In the genomic region with DNA sequence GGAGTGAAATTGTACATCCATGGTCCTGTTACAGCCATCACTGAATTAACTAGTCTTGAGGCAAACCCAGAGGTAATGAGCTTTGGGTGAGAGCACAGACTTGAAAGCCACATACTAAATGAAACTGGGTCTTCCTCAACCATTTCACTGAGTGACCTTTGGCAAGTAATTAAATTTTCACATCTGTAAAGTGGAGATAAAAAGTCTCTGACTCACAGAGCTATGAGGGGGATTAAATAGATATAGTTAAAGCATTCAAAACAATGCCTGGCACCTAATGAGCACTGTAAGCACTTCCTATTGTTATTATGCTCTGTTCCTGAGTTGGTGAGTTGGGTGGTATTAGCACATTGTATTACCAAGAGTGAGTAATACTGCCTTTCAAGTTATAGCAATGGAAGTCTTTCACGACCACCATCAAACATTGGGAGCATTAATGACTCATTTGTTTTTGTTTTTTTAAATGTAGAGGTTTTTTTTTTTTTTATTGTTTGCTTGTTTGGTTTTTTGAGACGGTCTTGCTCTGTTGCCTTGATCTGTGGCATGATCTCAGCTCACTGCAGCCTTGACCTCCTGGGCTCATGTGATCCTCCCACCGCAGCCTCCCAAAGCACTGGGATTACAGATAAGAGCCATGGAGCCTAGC, we compare ENCODE assay signal across 2 cellular contexts.
A peak's percentile ranks its signal among the peaks of the same experiment; 100 is the strongest.
TF ChIP-seq lines count a peak whose summit lies in the region.

No MANE protein-coding gene starts in this region.

TF ChIP-seq in K562, 482 proteins besides CTCF, POLR2A, EP300 and RAD21 (continued from another document and continues in another):
- TF ChIP-seq, protein P1, sequence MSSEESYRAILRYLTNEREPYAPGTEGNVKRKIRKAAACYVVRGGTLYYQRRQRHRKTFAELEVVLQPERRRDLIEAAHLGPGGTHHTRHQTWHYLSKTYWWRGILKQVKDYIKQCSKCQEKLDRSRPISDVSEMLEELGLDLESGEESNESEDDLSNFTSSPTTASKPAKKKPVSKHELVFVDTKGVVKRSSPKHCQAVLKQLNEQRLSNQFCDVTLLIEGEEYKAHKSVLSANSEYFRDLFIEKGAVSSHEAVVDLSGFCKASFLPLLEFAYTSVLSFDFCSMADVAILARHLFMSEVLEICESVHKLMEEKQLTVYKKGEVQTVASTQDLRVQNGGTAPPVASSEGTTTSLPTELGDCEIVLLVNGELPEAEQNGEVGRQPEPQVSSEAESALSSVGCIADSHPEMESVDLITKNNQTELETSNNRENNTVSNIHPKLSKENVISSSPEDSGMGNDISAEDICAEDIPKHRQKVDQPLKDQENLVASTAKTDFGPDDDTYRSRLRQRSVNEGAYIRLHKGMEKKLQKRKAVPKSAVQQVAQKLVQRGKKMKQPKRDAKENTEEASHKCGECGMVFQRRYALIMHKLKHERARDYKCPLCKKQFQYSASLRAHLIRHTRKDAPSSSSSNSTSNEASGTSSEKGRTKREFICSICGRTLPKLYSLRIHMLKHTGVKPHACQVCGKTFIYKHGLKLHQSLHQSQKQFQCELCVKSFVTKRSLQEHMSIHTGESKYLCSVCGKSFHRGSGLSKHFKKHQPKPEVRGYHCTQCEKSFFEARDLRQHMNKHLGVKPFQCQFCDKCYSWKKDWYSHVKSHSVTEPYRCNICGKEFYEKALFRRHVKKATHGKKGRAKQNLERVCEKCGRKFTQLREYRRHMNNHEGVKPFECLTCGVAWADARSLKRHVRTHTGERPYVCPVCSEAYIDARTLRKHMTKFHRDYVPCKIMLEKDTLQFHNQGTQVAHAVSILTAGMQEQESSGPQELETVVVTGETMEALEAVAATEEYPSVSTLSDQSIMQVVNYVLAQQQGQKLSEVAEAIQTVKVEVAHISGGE (CRISPR knock-in tag; IDR thresholded peaks at IDR 0.05): no peak
- TF ChIP-seq HNRNPL (IDR thresholded peaks at IDR 0.05; ENCODE audit: low read depth, low read length) (no peak), SMC3 (conservative IDR thresholded peaks at IDR 0.05; ENCODE audit: insufficient read depth, low read depth, low read length) (no peak), SRF (CRISPR knock-in tag; IDR thresholded peaks at IDR 0.05) (no peak), ZBTB17 (CRISPR knock-in tag; IDR thresholded peaks at IDR 0.05) (no peak), EP400 (IDR thresholded peaks at IDR 0.05) (peak; percentile 48; the same call in 1 of the 2 replicates), GTF2A2 (tag; IDR thresholded peaks at IDR 0.05) (no peak), HEY1 (CRISPR knock-in tag; IDR thresholded peaks at IDR 0.05; ENCODE audit: borderline replicate concordance) (no peak), HNRNPLL (IDR thresholded peaks at IDR 0.05; ENCODE audit: low read depth, low read length, poor library complexity, severe bottlenecking) (no peak), SMAD4 (CRISPR knock-in tag; conservative IDR thresholded peaks at IDR 0.05) (no peak), BRD9 (IDR thresholded peaks at IDR 0.05; ENCODE audit: low read depth, partially characterized antibody) (peak; percentile 21), ZNF77 (CRISPR knock-in tag; IDR thresholded peaks at IDR 0.05) (no peak), DIDO1 (tag; IDR thresholded peaks at IDR 0.05; ENCODE audit: low read depth) (no peak), ESRRA (IDR thresholded peaks at IDR 0.05; ENCODE audit: borderline replicate concordance, low read depth) (no peak; the same call in 1 of the 2 replicates), KDM1A (IDR thresholded peaks at IDR 0.05) (peak in 1 of 2 experiments; percentile 59; a peak in 3 of 4 replicates)
- TF ChIP-seq, protein P2, sequence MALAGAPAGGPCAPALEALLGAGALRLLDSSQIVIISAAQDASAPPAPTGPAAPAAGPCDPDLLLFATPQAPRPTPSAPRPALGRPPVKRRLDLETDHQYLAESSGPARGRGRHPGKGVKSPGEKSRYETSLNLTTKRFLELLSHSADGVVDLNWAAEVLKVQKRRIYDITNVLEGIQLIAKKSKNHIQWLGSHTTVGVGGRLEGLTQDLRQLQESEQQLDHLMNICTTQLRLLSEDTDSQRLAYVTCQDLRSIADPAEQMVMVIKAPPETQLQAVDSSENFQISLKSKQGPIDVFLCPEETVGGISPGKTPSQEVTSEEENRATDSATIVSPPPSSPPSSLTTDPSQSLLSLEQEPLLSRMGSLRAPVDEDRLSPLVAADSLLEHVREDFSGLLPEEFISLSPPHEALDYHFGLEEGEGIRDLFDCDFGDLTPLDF (CRISPR knock-in tag; IDR thresholded peaks at IDR 0.05): no peak
- TF ChIP-seq, protein P3, sequence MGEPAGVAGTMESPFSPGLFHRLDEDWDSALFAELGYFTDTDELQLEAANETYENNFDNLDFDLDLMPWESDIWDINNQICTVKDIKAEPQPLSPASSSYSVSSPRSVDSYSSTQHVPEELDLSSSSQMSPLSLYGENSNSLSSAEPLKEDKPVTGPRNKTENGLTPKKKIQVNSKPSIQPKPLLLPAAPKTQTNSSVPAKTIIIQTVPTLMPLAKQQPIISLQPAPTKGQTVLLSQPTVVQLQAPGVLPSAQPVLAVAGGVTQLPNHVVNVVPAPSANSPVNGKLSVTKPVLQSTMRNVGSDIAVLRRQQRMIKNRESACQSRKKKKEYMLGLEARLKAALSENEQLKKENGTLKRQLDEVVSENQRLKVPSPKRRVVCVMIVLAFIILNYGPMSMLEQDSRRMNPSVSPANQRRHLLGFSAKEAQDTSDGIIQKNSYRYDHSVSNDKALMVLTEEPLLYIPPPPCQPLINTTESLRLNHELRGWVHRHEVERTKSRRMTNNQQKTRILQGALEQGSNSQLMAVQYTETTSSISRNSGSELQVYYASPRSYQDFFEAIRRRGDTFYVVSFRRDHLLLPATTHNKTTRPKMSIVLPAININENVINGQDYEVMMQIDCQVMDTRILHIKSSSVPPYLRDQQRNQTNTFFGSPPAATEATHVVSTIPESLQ (CRISPR knock-in tag; IDR thresholded peaks at IDR 0.05): no peak
- TF ChIP-seq, protein P4, sequence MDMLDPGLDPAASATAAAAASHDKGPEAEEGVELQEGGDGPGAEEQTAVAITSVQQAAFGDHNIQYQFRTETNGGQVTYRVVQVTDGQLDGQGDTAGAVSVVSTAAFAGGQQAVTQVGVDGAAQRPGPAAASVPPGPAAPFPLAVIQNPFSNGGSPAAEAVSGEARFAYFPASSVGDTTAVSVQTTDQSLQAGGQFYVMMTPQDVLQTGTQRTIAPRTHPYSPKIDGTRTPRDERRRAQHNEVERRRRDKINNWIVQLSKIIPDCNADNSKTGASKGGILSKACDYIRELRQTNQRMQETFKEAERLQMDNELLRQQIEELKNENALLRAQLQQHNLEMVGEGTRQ (CRISPR knock-in tag; IDR thresholded peaks at IDR 0.05): no peak; the same call in 1 of the 2 replicates
- TF ChIP-seq, protein P5, sequence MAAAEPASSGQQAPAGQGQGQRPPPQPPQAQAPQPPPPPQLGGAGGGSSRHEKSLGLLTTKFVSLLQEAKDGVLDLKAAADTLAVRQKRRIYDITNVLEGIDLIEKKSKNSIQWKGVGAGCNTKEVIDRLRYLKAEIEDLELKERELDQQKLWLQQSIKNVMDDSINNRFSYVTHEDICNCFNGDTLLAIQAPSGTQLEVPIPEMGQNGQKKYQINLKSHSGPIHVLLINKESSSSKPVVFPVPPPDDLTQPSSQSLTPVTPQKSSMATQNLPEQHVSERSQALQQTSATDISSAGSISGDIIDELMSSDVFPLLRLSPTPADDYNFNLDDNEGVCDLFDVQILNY (CRISPR knock-in tag; IDR thresholded peaks at IDR 0.05): no peak

TF ChIP-seq in HepG2, 621 proteins besides CTCF, POLR2A, EP300 and RAD21 (continued from another document and continues in another):
- TF ChIP-seq, protein P6, sequence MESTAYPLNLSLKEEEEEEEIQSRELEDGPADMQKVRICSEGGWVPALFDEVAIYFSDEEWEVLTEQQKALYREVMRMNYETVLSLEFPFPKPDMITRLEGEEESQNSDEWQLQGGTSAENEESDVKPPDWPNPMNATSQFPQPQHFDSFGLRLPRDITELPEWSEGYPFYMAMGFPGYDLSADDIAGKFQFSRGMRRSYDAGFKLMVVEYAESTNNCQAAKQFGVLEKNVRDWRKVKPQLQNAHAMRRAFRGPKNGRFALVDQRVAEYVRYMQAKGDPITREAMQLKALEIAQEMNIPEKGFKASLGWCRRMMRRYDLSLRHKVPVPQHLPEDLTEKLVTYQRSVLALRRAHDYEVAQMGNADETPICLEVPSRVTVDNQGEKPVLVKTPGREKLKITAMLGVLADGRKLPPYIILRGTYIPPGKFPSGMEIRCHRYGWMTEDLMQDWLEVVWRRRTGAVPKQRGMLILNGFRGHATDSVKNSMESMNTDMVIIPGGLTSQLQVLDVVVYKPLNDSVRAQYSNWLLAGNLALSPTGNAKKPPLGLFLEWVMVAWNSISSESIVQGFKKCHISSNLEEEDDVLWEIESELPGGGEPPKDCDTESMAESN (CRISPR knock-in tag; conservative IDR thresholded peaks at IDR 0.05): no peak
- TF ChIP-seq, protein P7, sequence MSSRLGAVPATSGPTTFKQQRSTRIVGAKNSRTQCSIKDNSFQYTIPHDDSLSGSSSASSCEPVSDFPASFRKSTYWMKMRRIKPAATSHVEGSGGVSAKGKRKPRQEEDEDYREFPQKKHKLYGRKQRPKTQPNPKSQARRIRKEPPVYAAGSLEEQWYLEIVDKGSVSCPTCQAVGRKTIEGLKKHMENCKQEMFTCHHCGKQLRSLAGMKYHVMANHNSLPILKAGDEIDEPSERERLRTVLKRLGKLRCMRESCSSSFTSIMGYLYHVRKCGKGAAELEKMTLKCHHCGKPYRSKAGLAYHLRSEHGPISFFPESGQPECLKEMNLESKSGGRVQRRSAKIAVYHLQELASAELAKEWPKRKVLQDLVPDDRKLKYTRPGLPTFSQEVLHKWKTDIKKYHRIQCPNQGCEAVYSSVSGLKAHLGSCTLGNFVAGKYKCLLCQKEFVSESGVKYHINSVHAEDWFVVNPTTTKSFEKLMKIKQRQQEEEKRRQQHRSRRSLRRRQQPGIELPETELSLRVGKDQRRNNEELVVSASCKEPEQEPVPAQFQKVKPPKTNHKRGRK (CRISPR knock-in tag; IDR thresholded peaks at IDR 0.05): no peak
- TF ChIP-seq ZNF331 (CRISPR knock-in tag; IDR thresholded peaks at IDR 0.05) (0 out of 2 replicates have a peak, but pooled peaks have one; percentile 8), ZFP41 (CRISPR knock-in tag; IDR thresholded peaks at IDR 0.05; ENCODE audit: borderline replicate concordance) (no peak), ZNF468 (CRISPR knock-in tag; IDR thresholded peaks at IDR 0.05) (no peak), POGZ (CRISPR knock-in tag; IDR thresholded peaks at IDR 0.05) (peak; percentile 88), ZNF776 (CRISPR knock-in tag; IDR thresholded peaks at IDR 0.05) (no peak), ZNF589 (CRISPR knock-in tag; conservative IDR thresholded peaks at IDR 0.05) (no peak), BCL6 (CRISPR knock-in tag; IDR thresholded peaks at IDR 0.05) (no peak), NFKBIZ (CRISPR knock-in tag; IDR thresholded peaks at IDR 0.05) (0 out of 2 replicates have a peak, but pooled peaks have one; percentile 7)
- TF ChIP-seq, protein P8, sequence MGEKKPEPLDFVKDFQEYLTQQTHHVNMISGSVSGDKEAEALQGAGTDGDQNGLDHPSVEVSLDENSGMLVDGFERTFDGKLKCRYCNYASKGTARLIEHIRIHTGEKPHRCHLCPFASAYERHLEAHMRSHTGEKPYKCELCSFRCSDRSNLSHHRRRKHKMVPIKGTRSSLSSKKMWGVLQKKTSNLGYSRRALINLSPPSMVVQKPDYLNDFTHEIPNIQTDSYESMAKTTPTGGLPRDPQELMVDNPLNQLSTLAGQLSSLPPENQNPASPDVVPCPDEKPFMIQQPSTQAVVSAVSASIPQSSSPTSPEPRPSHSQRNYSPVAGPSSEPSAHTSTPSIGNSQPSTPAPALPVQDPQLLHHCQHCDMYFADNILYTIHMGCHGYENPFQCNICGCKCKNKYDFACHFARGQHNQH (CRISPR knock-in tag; IDR thresholded peaks at IDR 0.05): peak; percentile 56
- TF ChIP-seq, protein P9, sequence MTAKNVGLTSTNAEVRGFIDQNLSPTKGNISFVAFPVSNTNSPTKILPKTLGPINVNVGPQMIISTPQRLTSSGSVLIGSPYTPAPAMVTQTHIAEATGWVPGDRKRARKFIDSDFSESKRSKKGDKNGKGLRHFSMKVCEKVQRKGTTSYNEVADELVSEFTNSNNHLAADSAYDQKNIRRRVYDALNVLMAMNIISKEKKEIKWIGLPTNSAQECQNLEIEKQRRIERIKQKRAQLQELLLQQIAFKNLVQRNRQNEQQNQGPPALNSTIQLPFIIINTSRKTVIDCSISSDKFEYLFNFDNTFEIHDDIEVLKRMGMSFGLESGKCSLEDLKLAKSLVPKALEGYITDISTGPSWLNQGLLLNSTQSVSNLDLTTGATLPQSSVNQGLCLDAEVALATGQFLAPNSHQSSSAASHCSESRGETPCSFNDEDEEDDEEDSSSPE (CRISPR knock-in tag; IDR thresholded peaks at IDR 0.05): no peak
- TF ChIP-seq, protein P10, sequence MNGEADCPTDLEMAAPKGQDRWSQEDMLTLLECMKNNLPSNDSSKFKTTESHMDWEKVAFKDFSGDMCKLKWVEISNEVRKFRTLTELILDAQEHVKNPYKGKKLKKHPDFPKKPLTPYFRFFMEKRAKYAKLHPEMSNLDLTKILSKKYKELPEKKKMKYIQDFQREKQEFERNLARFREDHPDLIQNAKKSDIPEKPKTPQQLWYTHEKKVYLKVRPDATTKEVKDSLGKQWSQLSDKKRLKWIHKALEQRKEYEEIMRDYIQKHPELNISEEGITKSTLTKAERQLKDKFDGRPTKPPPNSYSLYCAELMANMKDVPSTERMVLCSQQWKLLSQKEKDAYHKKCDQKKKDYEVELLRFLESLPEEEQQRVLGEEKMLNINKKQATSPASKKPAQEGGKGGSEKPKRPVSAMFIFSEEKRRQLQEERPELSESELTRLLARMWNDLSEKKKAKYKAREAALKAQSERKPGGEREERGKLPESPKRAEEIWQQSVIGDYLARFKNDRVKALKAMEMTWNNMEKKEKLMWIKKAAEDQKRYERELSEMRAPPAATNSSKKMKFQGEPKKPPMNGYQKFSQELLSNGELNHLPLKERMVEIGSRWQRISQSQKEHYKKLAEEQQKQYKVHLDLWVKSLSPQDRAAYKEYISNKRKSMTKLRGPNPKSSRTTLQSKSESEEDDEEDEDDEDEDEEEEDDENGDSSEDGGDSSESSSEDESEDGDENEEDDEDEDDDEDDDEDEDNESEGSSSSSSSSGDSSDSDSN (CRISPR knock-in tag; IDR thresholded peaks at IDR 0.05): no peak
- TF ChIP-seq, protein P11, sequence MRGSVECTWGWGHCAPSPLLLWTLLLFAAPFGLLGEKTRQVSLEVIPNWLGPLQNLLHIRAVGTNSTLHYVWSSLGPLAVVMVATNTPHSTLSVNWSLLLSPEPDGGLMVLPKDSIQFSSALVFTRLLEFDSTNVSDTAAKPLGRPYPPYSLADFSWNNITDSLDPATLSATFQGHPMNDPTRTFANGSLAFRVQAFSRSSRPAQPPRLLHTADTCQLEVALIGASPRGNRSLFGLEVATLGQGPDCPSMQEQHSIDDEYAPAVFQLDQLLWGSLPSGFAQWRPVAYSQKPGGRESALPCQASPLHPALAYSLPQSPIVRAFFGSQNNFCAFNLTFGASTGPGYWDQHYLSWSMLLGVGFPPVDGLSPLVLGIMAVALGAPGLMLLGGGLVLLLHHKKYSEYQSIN (CRISPR knock-in tag; IDR thresholded peaks at IDR 0.05; ENCODE audit: borderline replicate concordance): no peak
- TF ChIP-seq, protein P12, sequence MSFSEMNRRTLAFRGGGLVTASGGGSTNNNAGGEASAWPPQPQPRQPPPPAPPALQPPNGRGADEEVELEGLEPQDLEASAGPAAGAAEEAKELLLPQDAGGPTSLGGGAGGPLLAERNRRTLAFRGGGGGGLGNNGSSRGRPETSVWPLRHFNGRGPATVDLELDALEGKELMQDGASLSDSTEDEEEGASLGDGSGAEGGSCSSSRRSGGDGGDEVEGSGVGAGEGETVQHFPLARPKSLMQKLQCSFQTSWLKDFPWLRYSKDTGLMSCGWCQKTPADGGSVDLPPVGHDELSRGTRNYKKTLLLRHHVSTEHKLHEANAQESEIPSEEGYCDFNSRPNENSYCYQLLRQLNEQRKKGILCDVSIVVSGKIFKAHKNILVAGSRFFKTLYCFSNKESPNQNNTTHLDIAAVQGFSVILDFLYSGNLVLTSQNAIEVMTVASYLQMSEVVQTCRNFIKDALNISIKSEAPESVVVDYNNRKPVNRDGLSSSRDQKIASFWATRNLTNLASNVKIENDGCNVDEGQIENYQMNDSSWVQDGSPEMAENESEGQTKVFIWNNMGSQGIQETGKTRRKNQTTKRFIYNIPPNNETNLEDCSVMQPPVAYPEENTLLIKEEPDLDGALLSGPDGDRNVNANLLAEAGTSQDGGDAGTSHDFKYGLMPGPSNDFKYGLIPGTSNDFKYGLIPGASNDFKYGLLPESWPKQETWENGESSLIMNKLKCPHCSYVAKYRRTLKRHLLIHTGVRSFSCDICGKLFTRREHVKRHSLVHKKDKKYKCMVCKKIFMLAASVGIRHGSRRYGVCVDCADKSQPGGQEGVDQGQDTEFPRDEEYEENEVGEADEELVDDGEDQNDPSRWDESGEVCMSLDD (CRISPR knock-in tag; IDR thresholded peaks at IDR 0.05; ENCODE audit: borderline replicate concordance): peak; percentile 62; the same call in 1 of the 2 replicates
